7 cellular contexts compared by ENCODE assay signal in the genomic region with DNA sequence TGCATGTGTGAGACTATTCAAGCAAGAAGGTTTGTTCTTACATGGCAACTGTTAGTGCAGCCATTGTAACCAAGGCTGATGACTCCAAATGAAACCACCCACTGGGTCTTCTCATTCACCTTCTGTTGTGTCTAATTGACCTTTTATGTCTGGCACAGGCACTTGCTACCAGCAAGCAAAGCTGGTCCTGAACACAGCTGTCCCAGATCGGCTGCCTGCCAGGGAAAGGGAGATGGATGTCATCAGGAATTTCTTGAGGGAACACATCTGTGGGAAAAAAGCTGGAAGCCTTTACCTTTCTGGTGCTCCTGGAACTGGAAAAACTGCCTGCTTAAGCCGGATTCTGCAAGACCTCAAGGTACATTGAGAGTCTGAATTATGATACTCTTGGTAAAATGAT.
"Had no signal": no experiment of that assay in that cellular context is flagged by ENCODE, and none has a peak within 500 bp of the region (broad histone marks: within the 10 kb centered on the region; RNA-seq: fewer than 3 reads in every experiment).

No MANE protein-coding gene starts in this region.

- H3K27me3 ChIP-seq: stomach had no signal

- DNase-seq: activated CD8-positive, alpha-beta memory T cell treated with anti-CD3 and anti-CD28 coated beads, Interleukin-2, amount 50 U/mL, for 4 hours; cerebellar nuclear complex; nephron progenitor cell had no signal

- H3K4me3 ChIP-seq: stomach had no signal

- ATAC-seq: activated CD8-positive, alpha-beta T cell treated with anti-CD3 and anti-CD28 coated beads for 36 hours had no signal

- H3K4me3 Mint-ChIP-seq: activated naive CD4-positive, alpha-beta T cell treated with anti-CD3 and anti-CD28 coated beads, Interleukin-2, amount 10 ng/mL, durations not matched to agents 7 days and 5 days; nephron progenitor cell had no signal

- H3K36me3 ChIP-seq: stomach had no signal

- H3K9me3 Mint-ChIP-seq: activated CD8-positive, alpha-beta T cell treated with anti-CD3 and anti-CD28 coated beads for 36 hours; activated naive CD4-positive, alpha-beta T cell treated with anti-CD3 and anti-CD28 coated beads, Interleukin-2, amount 10 ng/mL, durations not matched to agents 7 days and 5 days; T-helper 2 cell treated with Interferon-gamma antibody and Interleukin-4, amounts not matched to agents 5 μg/mL and 100 μg/mL, for 36 hours had no signal

- H3K9me3 ChIP-seq: stomach had no signal

- H3K27me3 Mint-ChIP-seq: activated CD8-positive, alpha-beta T cell treated with anti-CD3 and anti-CD28 coated beads for 36 hours had no signal

- H3K27ac Mint-ChIP-seq: nephron progenitor cell had no signal
